ENCODE assay signal across 19 cellular contexts in the genomic region with DNA sequence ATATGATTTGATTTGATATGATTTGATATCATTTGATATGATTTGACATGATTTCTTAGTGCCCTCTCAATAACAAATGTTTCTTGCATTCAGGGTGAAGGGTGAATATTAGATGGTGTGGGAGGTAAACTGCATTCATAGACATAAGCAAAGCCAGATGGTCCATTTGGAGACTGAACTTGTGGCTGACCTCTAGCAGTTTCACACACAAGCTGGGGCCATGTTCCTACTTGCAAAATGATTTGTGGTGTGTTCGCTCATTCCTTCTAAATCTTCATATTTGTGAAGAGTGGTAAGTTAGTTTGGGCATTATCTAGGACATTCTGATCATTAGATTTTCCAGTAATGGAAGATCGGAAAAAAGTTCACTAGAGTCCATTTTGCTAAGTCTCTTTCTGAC. TPM values are rescaled to one million over a fixed set of nuclear protein-coding genes. Genes with fewer than 3 reads are reported as not detected.
A peak's percentile ranks its signal among the peaks of the same experiment; 100 is the strongest.
DNase-seq lines count a peak whose midpoint lies in the region; ATAC-seq, FAIRE-seq and TF ChIP-seq lines count a peak whose summit lies in the region.
"Had no signal": no experiment of that assay in that cellular context is flagged by ENCODE, and none has a peak within 500 bp of the region (broad histone marks: within the 10 kb centered on the region; RNA-seq: fewer than 3 reads in every experiment).

No MANE protein-coding gene starts in this region.

- peak overlapping the region in 1 of 4 donors; percentile 28 for H3K4me3 Mint-ChIP-seq in CD4-positive, CD25-positive, alpha-beta regulatory T cell

- FAIRE-seq in H1 (lab: Jason Lieb, UNC) = no peak
- FAIRE-seq: GM19239, HepG2 had no signal

- H3K36me3 Mint-ChIP-seq in CD4-positive, CD25-positive, alpha-beta regulatory T cell = peaks cover 7% of the 10 kb centered on the region

- H2AK5ac ChIP-seq in H1 (ENCODE audit: low read depth, low read length) = 0 out of 2 replicates have a peak overlapping the region, but pooled peaks have one; percentile 72

- no peak overlapping the region for H2BK12ac ChIP-seq in H1 (ENCODE audit: low read depth, low read length)

- no peaks in the 10 kb centered on the region for H4K20me1 ChIP-seq in H1 (replicated peaks in 1 of 2; ENCODE audit: control insufficient read depth in 1 of 2, insufficient read depth in 2 of 2, low read length in 2 of 2)
- H4K20me1 ChIP-seq: BLaER1 had no signal

- WGBS in H1 (ENCODE audit: extremely low coverage in 1 of 2, insufficient coverage in 1 of 2, insufficient read length in 1 of 2, insufficient replicate concordance in 2 of 2, low coverage in 1 of 2, low lambda C conversion rate in 2 of 2, missing lambda C conversion rate in 1 of 2), 2 experiments = 91% methylated on average over 2 of the region's 2 CpGs; no CpG with 5 or more reads in 1 of the 2 experiments

- TF ChIP-seq POLR2A in H1 (IDR thresholded peaks at IDR 0.05; ENCODE audit: control extremely low read depth in 1 of 2, low read depth in 2 of 2, low read length in 2 of 2) = no peak

- no peak overlapping the region for H3K23ac ChIP-seq in H1 (ENCODE audit: insufficient read length)

- no peak for TF ChIP-seq EP300 in H1 (IDR thresholded peaks at IDR 0.05; ENCODE audit: borderline replicate concordance in 1 of 2, low read depth in 2 of 2, low read length in 2 of 2)

- TF ChIP-seq CTCF in HFF-Myc (IDR thresholded peaks at IDR 0.05; ENCODE audit: low read depth, low read length, missing control alignments) (no peak), H1 (IDR thresholded peaks at IDR 0.05; ENCODE audit: control extremely low read depth in 1 of 3, insufficient read depth in 1 of 3, low read depth in 1 of 3, low read length in 3 of 3) (no peak), foreskin fibroblast (IDR thresholded peaks at IDR 0.05; ENCODE audit: low read depth, low read length) (no peak)

- H3K9me3 Mint-ChIP-seq in CD4-positive, CD25-positive, alpha-beta regulatory T cell = peaks cover 0 to 6% (median 4%) of the 10 kb centered on the region in 7 donors

- peak overlapping the region; percentile 18 for H3K4me3 ChIP-seq in CD4-positive, CD25-positive, alpha-beta regulatory T cell (ENCODE audit: low read depth, low read length)
- H3K4me3 ChIP-seq in HFF-Myc (replicated peaks; ENCODE audit: low read depth, low read length) (no peak overlapping the region), H1 (ENCODE audit: extremely low read depth in 1 of 4, insufficient read depth in 2 of 4, low read depth in 3 of 4, low read length in 4 of 4) (no peak overlapping the region), foreskin fibroblast (ENCODE audit: low read depth in 1 of 2, low read length in 2 of 2) (no peak overlapping the region), SJCRH30 (no peak overlapping the region)
- H3K4me3 ChIP-seq: BLaER1, PC-9 had no signal

- H3K23me2 ChIP-seq in H1 (ENCODE audit: low read depth, low read length) = no peaks in the 10 kb centered on the region

- H2AFZ ChIP-seq in H1 (ENCODE audit: low read length) = no peak overlapping the region
- H2AFZ ChIP-seq: PC-9 had no signal

- H2BK15ac ChIP-seq in H1 (ENCODE audit: low read length) = no peak overlapping the region

- CTCF ChIA-PET in H1 (lab: Charles Lee; ENCODE audit: partially characterized antibody) = interaction anchor here (0.6 to 1.6 kb wide), 6 partner anchors 8 to 110 kb away, joined by 3 to 7 read pairs (median 3); no protein-coding TSS in a partner anchor

- POLR2A ChIA-PET in H1 (lab: Charles Lee; ENCODE audit: partially characterized antibody) = interaction anchor here (0.6 to 1.6 kb wide), 4 partner anchors 9 to 130 kb away, joined by 3 to 8 read pairs (median 4); no protein-coding TSS in a partner anchor

- H4K91ac ChIP-seq in H1 (replicated peaks; ENCODE audit: insufficient read length, low read length) = no peak overlapping the region

- peak overlapping the region in 1 of 3 donors; percentile 72 for H3K27ac Mint-ChIP-seq in CD4-positive, CD25-positive, alpha-beta regulatory T cell

- H3K9ac ChIP-seq in H1 (replicated peaks in 1 of 4; ENCODE audit: extremely low read depth in 1 of 4, low read depth in 3 of 4, low read length in 3 of 4) = no peak overlapping the region
- H3K9ac ChIP-seq: BLaER1 had no signal

- no peak overlapping the region for H2BK20ac ChIP-seq in H1 (ENCODE audit: low read length)

- H3K27me3 ChIP-seq in CD4-positive, CD25-positive, alpha-beta regulatory T cell (ENCODE audit: control insufficient read depth, insufficient read depth, low read length) = no peaks in the 10 kb centered on the region
- H3K27me3 ChIP-seq in H1 (replicated peaks in 1 of 4; ENCODE audit: control insufficient read depth in 3 of 4, extremely low read depth in 1 of 4, insufficient read depth in 3 of 4, low read length in 3 of 4) (no peaks in the 10 kb centered on the region), SJCRH30 (no peaks in the 10 kb centered on the region)
- H3K27me3 ChIP-seq: BLaER1 had no signal

- H2BK5ac ChIP-seq in H1 (ENCODE audit: low read depth, low read length) = no peak overlapping the region

- peaks cover 6% of the 10 kb centered on the region for H3K27me3 Mint-ChIP-seq in CD4-positive, CD25-positive, alpha-beta regulatory T cell

- no peak overlapping the region for H3K27ac ChIP-seq in CD4-positive, CD25-positive, alpha-beta regulatory T cell (ENCODE audit: insufficient read depth, low read length, poor library complexity, severe bottlenecking)
- no peak overlapping the region for H3K27ac ChIP-seq in H1 (ENCODE audit: low read depth, low read length)
- no peak overlapping the region for H3K27ac ChIP-seq in SJCRH30
- H3K27ac ChIP-seq: BLaER1, PC-9 had no signal

- no peak overlapping the region for H3K56ac ChIP-seq in H1 (replicated peaks; ENCODE audit: insufficient read length, low read depth, low read length)

- no peak overlapping the region for H4K8ac ChIP-seq in H1 (ENCODE audit: extremely low read depth, insufficient read depth, low read length)

- no peak overlapping the region for H3K18ac ChIP-seq in H1 (ENCODE audit: extremely low read depth, low read length)

- H4K5ac ChIP-seq in H1 (ENCODE audit: insufficient read length, low read depth, low read length) = no peak overlapping the region

- no peak for ATAC-seq in CD4-positive, CD25-positive, alpha-beta regulatory T cell (ENCODE audit: low read depth in 2 of 2)
- ATAC-seq in HG03097 (IDR thresholded peaks at IDR 0.05; ENCODE audit: low FRiP score, unreplicated experiment) = no peak
- no peak for ATAC-seq in HG03469 (IDR thresholded peaks at IDR 0.05; ENCODE audit: unreplicated experiment)

- H3K9me3 ChIP-seq in CD4-positive, CD25-positive, alpha-beta regulatory T cell (ENCODE audit: control insufficient read depth in 2 of 2, low read length in 2 of 2) = no peaks in the 10 kb centered on the region
- no peaks in the 10 kb centered on the region for H3K9me3 ChIP-seq in H1 (ENCODE audit: insufficient read depth in 2 of 2, low read depth in 1 of 2, low read length in 1 of 2)
- no peaks in the 10 kb centered on the region for H3K9me3 ChIP-seq in SJCRH30 (replicated peaks)

- H3K4me2 ChIP-seq in H1 (ENCODE audit: insufficient read depth in 1 of 2, low read depth in 2 of 2, low read length in 2 of 2) = no peak overlapping the region
- H3K4me2 ChIP-seq: BLaER1, PC-9 had no signal

- H3K4ac ChIP-seq in H1 (replicated peaks; ENCODE audit: insufficient read length, low read depth, low read length) = no peak overlapping the region

- H3K14ac ChIP-seq in H1 (ENCODE audit: insufficient read length) = no peak overlapping the region

- H3K79me2 ChIP-seq in H1 (ENCODE audit: control insufficient read depth in 1 of 2, insufficient read depth in 2 of 2, low read length in 2 of 2) = no peaks in the 10 kb centered on the region

- H2BK120ac ChIP-seq in H1 (replicated peaks; ENCODE audit: low read depth, low read length) = no peak overlapping the region

- no peak for DNase-seq in CD4-positive, CD25-positive, alpha-beta regulatory T cell
- DNase-seq in HFF-Myc (ENCODE audit: extremely low read depth, low read depth) (peak; percentile 61), H1 (ENCODE audit: low read depth in 1 of 2, low spot score in 2 of 2) (no peak), foreskin fibroblast (peak; percentile 62 to 86), SJCRH30 (no peak), NCI-H2081 treated with DMSO at 0.1 percent for 48 hours (lab: John Stamatoyannopoulos, UW) (no peak)
- DNase-seq: ACHN, KG1, NCI-H1436 treated with DMSO at 0.1 percent for 48 hours, NCI-H2081, NCI-H510A treated with DMSO at 0.1 percent for 48 hours, NCI-H82, PC-9 had no signal

- no peaks in the 10 kb centered on the region for H3K36me3 ChIP-seq in CD4-positive, CD25-positive, alpha-beta regulatory T cell (ENCODE audit: control insufficient read depth, insufficient read depth, low read length)
- no peaks in the 10 kb centered on the region for H3K36me3 ChIP-seq in H1 (ENCODE audit: control insufficient read depth in 2 of 4, insufficient read depth in 4 of 4, low read length in 3 of 4)
- H3K36me3 ChIP-seq in SJCRH30 = no peaks in the 10 kb centered on the region
- H3K36me3 ChIP-seq: BLaER1 had no signal

- H3K79me1 ChIP-seq in H1 (ENCODE audit: low read depth, low read length) = no peaks in the 10 kb centered on the region

- peaks cover 10 to 42% (median 25%) of the 10 kb centered on the region in 4 donors for H3K4me1 Mint-ChIP-seq in CD4-positive, CD25-positive, alpha-beta regulatory T cell

- H3K4me1 ChIP-seq in CD4-positive, CD25-positive, alpha-beta regulatory T cell (ENCODE audit: control insufficient read depth, insufficient read depth, low read length, poor library complexity, severe bottlenecking) = peaks cover 25% of the 10 kb centered on the region
- H3K4me1 ChIP-seq in H1 (replicated peaks in 1 of 4; ENCODE audit: control insufficient read depth in 3 of 4, insufficient read depth in 4 of 4, low read length in 3 of 4) (no peaks in the 10 kb centered on the region), SJCRH30 (no peaks in the 10 kb centered on the region)
- H3K4me1 ChIP-seq: BLaER1 had no signal

- TF ChIP-seq RAD21 in H1 (IDR thresholded peaks at IDR 0.05 in 1 of 2, conservative IDR thresholded peaks at IDR 0.05 in 1 of 2; ENCODE audit: low read depth in 2 of 2, low read length in 2 of 2) = no peak

TF ChIP-seq in H1, 55 proteins besides CTCF, POLR2A, EP300 and RAD21 (continues in another document):
- TF ChIP-seq TBP (IDR thresholded peaks at IDR 0.05; ENCODE audit: low read depth, low read length) (no peak), PHF8 (conservative IDR thresholded peaks at IDR 0.05; ENCODE audit: low read depth, low read length) (no peak)

RNA-seq across cellular contexts. Expression of a gene that starts 40.5 kb away (rescaled TPM):
- 366 TPM for total RNA-seq in CD4-positive, CD25-positive, alpha-beta regulatory T cell
- polyA plus RNA-seq in CD4-positive, CD25-positive, alpha-beta regulatory T cell = 100 to 1,000 TPM in 1 of 4 donors, 10 to 100 TPM in 3; 80.8 to 109 (median 93.6) TPM
- 0.10 and 0.11 TPM in 2 replicates for total RNA-seq in H1 (2021; fragmentation: NEBNext Ultra II Directional; extraction: Animal tissue kit (Norgen Biotek cat#: 25700))
- polyA plus RNA-seq in H1 (2011; rRNA removed) = 0.08 and 0.15 TPM in 2 replicates
- polyA plus RNA-seq in H1 (2011; cell fraction: cytosol; rRNA removed) = 0.13 TPM
- polyA plus RNA-seq in H1 (2011; cell fraction: nucleus; rRNA removed) = 0.13 TPM
- 0.07 to 0.11 TPM in 2 of 4 replicates, not detected in the others for polyA plus RNA-seq in H1 (2012, experiment 1 of 2)
- polyA plus RNA-seq in H1 (2012, experiment 2 of 2) = not detected
- 0.08 TPM for polyA plus RNA-seq in H1 (2013, experiment 1 of 2)
- polyA plus RNA-seq in H1 (2013, experiment 2 of 2) = 0.04 TPM
- 0.13 and 0.37 TPM in 2 replicates for polyA minus RNA-seq in H1 (2011; rRNA and poly(A)+ RNA removed)
- polyA minus RNA-seq in H1 (2011; cell fraction: cytosol; rRNA and poly(A)+ RNA removed) = not detected
- polyA minus RNA-seq in H1 (2011; cell fraction: nucleus; rRNA and poly(A)+ RNA removed) = 0.50 TPM
- total RNA-seq in SJCRH30 (2014; rRNA removed; shearing (Covaris generic)) = not detected in 2 replicates
- total RNA-seq: M059J, PC-9 had no signal

Comparison
In these comparisons a context has a peak if more than half of its experiments do, and no peak if none do; other contexts are left out.
1. DNase-seq: peak in HFF-Myc (single experiment) and foreskin fibroblast (2 of 2); none in CD4-positive, CD25-positive, alpha-beta regulatory T cell (0 of 3), H1 (0 of 2), SJCRH30 (0 of 2) and NCI-H2081 treated with DMSO at 0.1 percent for 48 hours (single experiment).
2. RNA of a gene that starts 40.5 kb away (total RNA-seq): 366 TPM in CD4-positive, CD25-positive, alpha-beta regulatory T cell (single experiment); 0.10 to 0.11 TPM in H1 and not detected in SJCRH30; every median in the first group is over 100 times any median in the second.